ENCODE assay signal across 29 cellular contexts in the genomic region with DNA sequence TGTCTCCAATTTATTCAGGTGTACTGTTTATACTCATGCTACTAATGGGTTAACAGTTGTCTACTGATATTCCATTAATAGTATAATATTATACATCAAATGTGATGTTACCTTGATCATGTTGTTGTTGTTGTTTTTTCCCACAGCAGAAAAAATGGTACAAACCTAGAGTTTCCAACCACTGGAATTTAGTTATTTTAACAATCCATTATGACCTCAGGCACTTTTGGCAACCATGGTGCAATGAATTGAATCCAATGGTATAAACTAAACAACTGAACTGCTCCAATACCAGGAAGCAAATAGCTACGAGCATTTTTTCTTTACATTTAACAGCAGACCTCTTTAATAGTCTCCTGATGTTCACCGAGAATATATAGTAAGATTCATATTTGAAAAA. TPM values are rescaled to one million over a fixed set of nuclear protein-coding genes. Genes with fewer than 3 reads are reported as not detected.
"Had no signal": no experiment of that assay in that cellular context is flagged by ENCODE, and none has a peak within 500 bp of the region (broad histone marks: within the 10 kb centered on the region; RNA-seq: fewer than 3 reads in every experiment).

No MANE protein-coding gene starts in this region.

- H3K27me3 ChIP-seq: neural progenitor cell, neutrophil, right atrium auricular region, right lobe of liver, suprapubic skin, tibial artery, uterus had no signal

- H3K9ac ChIP-seq: neural progenitor cell, parathyroid adenoma had no signal

- H3K4me3 Mint-ChIP-seq: mesothelial cell of epicardium; naive B cell; natural killer cell; nephron progenitor cell; neural progenitor cell; stimulated activated effector memory CD8-positive, alpha-beta T cell treated with anti-CD3 and anti-CD28 coated beads, Interleukin-12 subunit alpha, Interleukin-12 subunit beta, amount 100 ng/mL, for 72 hours; stimulated activated naive CD8-positive, alpha-beta T cell treated with anti-CD3 and anti-CD28 coated beads, Interleukin-15, Interleukin-2, amounts not matched to agents 100 ng/mL and 50 ng/mL, for 24 hours; type B pancreatic cell had no signal

- H3K27ac Mint-ChIP-seq: mesothelial cell of epicardium; naive B cell; natural killer cell; nephron progenitor cell; neural progenitor cell; stimulated activated effector memory CD8-positive, alpha-beta T cell treated with anti-CD3 and anti-CD28 coated beads, Interleukin-12 subunit alpha, Interleukin-12 subunit beta, amount 100 ng/mL, for 72 hours; stimulated activated naive CD8-positive, alpha-beta T cell treated with anti-CD3 and anti-CD28 coated beads, Interleukin-15, Interleukin-2, amounts not matched to agents 100 ng/mL and 50 ng/mL, for 24 hours; type B pancreatic cell had no signal

- H3K4me1 Mint-ChIP-seq: naive B cell; nephron progenitor cell; neural progenitor cell; stimulated activated effector memory CD8-positive, alpha-beta T cell treated with anti-CD3 and anti-CD28 coated beads, Interleukin-12 subunit alpha, Interleukin-12 subunit beta, amount 100 ng/mL, for 72 hours had no signal

- H3K9me3 Mint-ChIP-seq: mesothelial cell of epicardium; naive B cell; natural killer cell; nephron progenitor cell; neural progenitor cell; stimulated activated effector memory CD8-positive, alpha-beta T cell treated with anti-CD3 and anti-CD28 coated beads, Interleukin-12 subunit alpha, Interleukin-12 subunit beta, amount 100 ng/mL, for 72 hours; stimulated activated naive CD8-positive, alpha-beta T cell treated with anti-CD3 and anti-CD28 coated beads, Interleukin-15, Interleukin-2, amounts not matched to agents 100 ng/mL and 50 ng/mL, for 24 hours; type B pancreatic cell had no signal

- H3K36me3 Mint-ChIP-seq: naive B cell, natural killer cell had no signal

- H3K4me3 ChIP-seq: left ventricle myocardium inferior, lung, neural progenitor cell, psoas muscle, right atrium auricular region, right lobe of liver, smooth muscle cell, suprapubic skin, thoracic aorta, tibial artery, uterus had no signal

- H3K27ac ChIP-seq: left ventricle myocardium inferior, neural progenitor cell, neutrophil, parathyroid adenoma, psoas muscle, right atrium auricular region, right lobe of liver, suprapubic skin, thoracic aorta, tibial artery, uterus had no signal

- H3K27me3 Mint-ChIP-seq: naive B cell; stimulated activated naive CD8-positive, alpha-beta T cell treated with anti-CD3 and anti-CD28 coated beads, Interleukin-15, Interleukin-2, amounts not matched to agents 100 ng/mL and 50 ng/mL, for 24 hours; type B pancreatic cell had no signal

- H3K36me3 ChIP-seq: neutrophil, right lobe of liver, thoracic aorta, uterus had no signal

- H3K9me3 ChIP-seq: left ventricle myocardium inferior, neutrophil, psoas muscle, right atrium auricular region, right lobe of liver, suprapubic skin, thoracic aorta, tibial artery, uterus had no signal

- H3K4me1 ChIP-seq: left ventricle myocardium inferior, neural progenitor cell, parathyroid adenoma, psoas muscle, right atrium auricular region, right lobe of liver, suprapubic skin, tibial artery, uterus had no signal

- DNase-seq: islet precursor cell; left ventricle myocardium inferior; mesendoderm; naive B cell; natural killer cell; nephron progenitor cell; occipital lobe; psoas muscle; right lobe of liver; stimulated activated CD4-positive, alpha-beta T cell treated with anti-CD3 and anti-CD28 coated beads, Interleukin-2, amount 100 ng/mL, for 24 hours; stimulated activated CD4-positive, alpha-beta T cell treated with anti-CD3 and anti-CD28 coated beads, Interleukin-4, amount 100 ng/mL, for 24 hours; stimulated activated naive CD4-positive, alpha-beta T cell; tibial artery; uterus had no signal

- ATAC-seq: natural killer cell; psoas muscle; right lobe of liver; stimulated activated effector memory CD8-positive, alpha-beta T cell treated with anti-CD3 and anti-CD28 coated beads, Interleukin-12 subunit alpha, Interleukin-12 subunit beta, amount 100 ng/mL, for 72 hours had no signal

RNA-seq across cellular contexts. Expression of a gene that starts 31.0 kb away (rescaled TPM):
- total RNA-seq: left ventricle myocardium inferior, lung, mononuclear cell, natural killer cell, posterior vena cava, psoas muscle, right atrium auricular region, skeletal muscle tissue, suprapubic skin, thoracic aorta had no signal
- polyA plus RNA-seq: smooth muscle cell had no signal
